ENCODE assay signal across 19 cellular contexts in the genomic region with DNA sequence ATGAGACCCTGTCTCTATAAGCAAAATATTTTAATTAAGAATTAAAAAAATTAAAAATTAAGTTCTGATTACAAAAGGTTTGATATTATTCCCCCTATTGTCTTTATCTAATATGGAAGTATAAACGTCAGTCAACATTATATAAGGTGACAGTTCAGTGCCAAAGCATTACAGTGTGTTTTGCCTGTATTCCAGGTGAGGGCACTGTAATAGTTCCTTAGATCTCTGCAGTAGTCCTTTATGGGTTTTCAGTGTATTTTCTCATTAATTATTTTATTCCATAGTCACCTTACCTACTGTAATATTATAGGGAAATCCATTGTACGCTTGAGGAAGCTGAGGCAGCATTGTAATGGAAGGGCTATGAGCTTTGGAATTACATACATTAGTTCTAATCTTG.
"Had no signal": no experiment of that assay in that cellular context is flagged by ENCODE, and none has a peak within 500 bp of the region (broad histone marks: within the 10 kb centered on the region; RNA-seq: fewer than 3 reads in every experiment).

No MANE protein-coding gene starts in this region.

- H3K27ac ChIP-seq: tibial nerve, uterus had no signal

- H3K4me1 Mint-ChIP-seq: activated naive CD8-positive, alpha-beta T cell treated with anti-CD3 and anti-CD28 coated beads, Interleukin-2, amount 50 U/mL, for 24 hours had no signal

- H3K4me3 ChIP-seq: tibial nerve, uterus had no signal

- H3K27me3 ChIP-seq: tibial nerve, uterus had no signal

- H3K27ac Mint-ChIP-seq: activated naive CD4-positive, alpha-beta T cell treated with anti-CD3 and anti-CD28 coated beads for 36 hours; activated naive CD8-positive, alpha-beta T cell treated with anti-CD3 and anti-CD28 coated beads, Interleukin-2, amount 50 U/mL, for 24 hours; activated T-helper 2 cell treated with anti-CD3 and anti-CD28 coated beads, Interferon-gamma antibody, Interleukin-2, Interleukin-4, amounts not matched to agents 10 μg/mL and 5 μg/mL and 100 μg/mL, durations not matched to agents 14 hours and 24 hours and 36 hours; natural killer cell treated with Interleukin-12 subunit alpha and Interleukin-12 subunit beta and Interleukin-15 and Interleukin-18, amount 100 ng/mL, for 72 hours; progenitor cell of endocrine pancreas had no signal

- H3K9me3 Mint-ChIP-seq: activated naive CD4-positive, alpha-beta T cell treated with anti-CD3 and anti-CD28 coated beads for 36 hours; activated naive CD8-positive, alpha-beta T cell treated with anti-CD3 and anti-CD28 coated beads, Interleukin-2, amount 50 U/mL, for 24 hours; activated T-helper 2 cell treated with anti-CD3 and anti-CD28 coated beads, Interferon-gamma antibody, Interleukin-2, Interleukin-4, amounts not matched to agents 10 μg/mL and 5 μg/mL and 100 μg/mL, durations not matched to agents 14 hours and 24 hours and 36 hours; natural killer cell treated with Interleukin-12 subunit alpha and Interleukin-12 subunit beta and Interleukin-15 and Interleukin-18, amount 100 ng/mL, for 72 hours had no signal

- FAIRE-seq: small intestine had no signal

- H3K9me3 ChIP-seq: tibial nerve, uterus had no signal

- H3K36me3 ChIP-seq: uterus had no signal

- H3K4me3 Mint-ChIP-seq: activated naive CD4-positive, alpha-beta T cell treated with anti-CD3 and anti-CD28 coated beads for 36 hours; activated naive CD8-positive, alpha-beta T cell treated with anti-CD3 and anti-CD28 coated beads, Interleukin-2, amount 50 U/mL, for 24 hours; natural killer cell treated with Interleukin-12 subunit alpha and Interleukin-12 subunit beta and Interleukin-15 and Interleukin-18, amount 100 ng/mL, for 72 hours had no signal

- DNase-seq: activated CD4-positive, alpha-beta T cell treated with anti-CD3 and anti-CD28 coated beads for 1 hour; activated CD4-positive, alpha-beta T cell treated with anti-CD3 and anti-CD28 coated beads, Interleukin-2, amount 50 U/mL, for 48 hours; activated naive CD4-positive, alpha-beta T cell treated with anti-CD3 and anti-CD28 coated beads for 36 hours; activated naive CD8-positive, alpha-beta T cell treated with anti-CD3 and anti-CD28 coated beads, Interleukin-2, amount 50 U/mL, for 24 hours; activated T-cell treated with anti-CD3 and anti-CD28 coated beads, Interleukin-2, amount 50 U/mL, for 1 hour; aorta; effector CD8-positive, alpha-beta T cell; foreskin melanocyte; head of caudate nucleus; right cardiac atrium; small intestine; stimulated activated CD4-positive, alpha-beta T cell treated with anti-CD3 and anti-CD28 coated beads, Interleukin-4, amount 100 ng/mL, for 24 hours; stimulated activated naive CD4-positive, alpha-beta T cell treated with Interleukin-2 at 50 U/mL for 16 hours; substantia nigra; uterus had no signal

- H3K27me3 Mint-ChIP-seq: activated naive CD8-positive, alpha-beta T cell treated with anti-CD3 and anti-CD28 coated beads, Interleukin-2, amount 50 U/mL, for 24 hours; natural killer cell treated with Interleukin-12 subunit alpha and Interleukin-12 subunit beta and Interleukin-15 and Interleukin-18, amount 100 ng/mL, for 72 hours; progenitor cell of endocrine pancreas had no signal

- H3K4me1 ChIP-seq: uterus had no signal

- ATAC-seq: activated naive CD8-positive, alpha-beta T cell treated with anti-CD3 and anti-CD28 coated beads, Interleukin-2, amount 50 U/mL, for 24 hours; natural killer cell treated with Interleukin-12 subunit alpha and Interleukin-12 subunit beta and Interleukin-15 and Interleukin-18, amount 100 ng/mL, for 72 hours; right cardiac atrium had no signal
